Comparison of ENCODE assay signal across 12 cellular contexts in genomic region chr9:72753261-72753893, GRCh38.
DNase-seq lines count a peak whose midpoint lies in the region; ATAC-seq and TF ChIP-seq lines count a peak whose summit lies in the region.
"Had no signal": no experiment of that assay in that cellular context is flagged by ENCODE, and none has a peak within 500 bp of the region (broad histone marks: within the 10 kb centered on the region; RNA-seq: fewer than 3 reads in every experiment).

No MANE protein-coding gene starts in this region.

- H3K4me1 ChIP-seq in Panc1 (ENCODE audit: control insufficient read depth, insufficient read depth, low read length) (no peaks in the 10 kb centered on the region), thoracic aorta (ENCODE audit: control insufficient read depth in 1 of 2, low read depth in 2 of 2) (no peaks in the 10 kb centered on the region)
- H3K4me1 ChIP-seq: gastroesophageal sphincter had no signal

- DNase-seq in NCI-H1436 (lab: John Stamatoyannopoulos, UW) (peak; percentile 13), NCI-H1436 treated with DMSO at 0.1 percent for 48 hours (lab: John Stamatoyannopoulos, UW) (no peak), Panc1 (ENCODE audit: low read depth, low spot score) (peak; percentile 7), glomerular visceral epithelial cell (ENCODE audit: extremely low spot score) (peak; percentile 7), thoracic aorta (ENCODE audit: low spot score) (no peak), T-helper 9 cell (no peak)
- DNase-seq in central memory CD4-positive, alpha-beta T cell = no peak
- DNase-seq: AML-193, trophoblast cell had no signal

- H3K27ac ChIP-seq in Panc1 (ENCODE audit: low read length) = no peak overlapping the region; the same call in 1 of the 2 replicates
- no peak overlapping the region for H3K27ac ChIP-seq in thoracic aorta
- H3K27ac ChIP-seq: gastroesophageal sphincter, skin epidermis had no signal

- no peaks in the 10 kb centered on the region for H3K27me3 ChIP-seq in Panc1 (ENCODE audit: control insufficient read depth, insufficient read depth, low read length)
- no peaks in the 10 kb centered on the region for H3K27me3 ChIP-seq in thoracic aorta (replicated peaks; ENCODE audit: insufficient read depth)
- H3K27me3 ChIP-seq: gastroesophageal sphincter had no signal

- TF ChIP-seq CTCF in Panc1 (IDR thresholded peaks at IDR 0.05) (peak; percentile 45; the same call in 1 of the 2 replicates), thoracic aorta (IDR thresholded peaks at IDR 0.05) (peak; percentile 15)

- H3K9me3 ChIP-seq in Panc1 (ENCODE audit: control insufficient read depth, insufficient read depth, low read depth, low read length) (no peaks in the 10 kb centered on the region), thoracic aorta (no peaks in the 10 kb centered on the region)
- H3K9me3 ChIP-seq: gastroesophageal sphincter had no signal

- no TSS peak for BruUV-seq in Panc1 (replicated peaks; lab: Mats Ljungman, UMichigan)

- POLR2A ChIA-PET in Panc1 (lab: Charles Lee) = interaction anchor here (0.6 kb wide), 3 partner anchors 68 to 227 kb away, joined by 6 to 10 read pairs (median 9); no protein-coding TSS in a partner anchor

- in situ Hi-C loops in Panc1 (cut with HindIII; ENCODE audit: low pct_unique_long_range_greater_than_20kb, low sequenced_read_pairs) = no loop called here

- ATAC-seq in Panc1 = no peak
- ATAC-seq in thoracic aorta (ENCODE audit: insufficient number of reproducible peaks, low FRiP score, low read depth) = no peak
- no peak for ATAC-seq in HG03565 (IDR thresholded peaks at IDR 0.05; ENCODE audit: unreplicated experiment)
- ATAC-seq: gastroesophageal sphincter had no signal

- H3K4me3 ChIP-seq in Panc1 (ENCODE audit: low read depth in 2 of 2, low read length in 2 of 2) (no peak overlapping the region), thoracic aorta (no peak overlapping the region)
- H3K4me3 ChIP-seq: gastroesophageal sphincter, skin epidermis had no signal

- H3K36me3 ChIP-seq in Panc1 (ENCODE audit: control insufficient read depth, insufficient read depth, low read length) = no peaks in the 10 kb centered on the region
- no peaks in the 10 kb centered on the region for H3K36me3 ChIP-seq in thoracic aorta
- H3K36me3 ChIP-seq: gastroesophageal sphincter had no signal

- intact Hi-C loops in Panc1 (cut with micrococcal nuclease; ENCODE audit: unreplicated experiment) = no loop called here

- CTCF ChIA-PET in Panc1 (lab: Charles Lee) = interaction anchor here (0.6 kb wide), 2 partner anchors 54 to 1879 kb away, joined by 4 to 6 read pairs; no protein-coding TSS in a partner anchor

Comparison
In these comparisons a context has a peak if more than half of its experiments do, and no peak if none do; other contexts are left out.
1. DNase-seq: peak in NCI-H1436 (single experiment), Panc1 (single experiment) and glomerular visceral epithelial cell (single experiment); none in NCI-H1436 treated with DMSO at 0.1 percent for 48 hours (single experiment), thoracic aorta (single experiment), central memory CD4-positive, alpha-beta T cell (single experiment) and T-helper 9 cell (single experiment).